Comparison of ENCODE assay signal across 16 cellular contexts in genomic region chr6:31529329-31530150, GRCh38. TPM values are rescaled to one million over a fixed set of nuclear protein-coding genes. Genes with fewer than 3 reads are reported as not detected.
DNase-seq lines count a peak whose midpoint lies in the region; ATAC-seq, FAIRE-seq and TF ChIP-seq lines count a peak whose summit lies in the region.
"Had no signal": no experiment of that assay in that cellular context is flagged by ENCODE, and none has a peak within 500 bp of the region (broad histone marks: within the 10 kb centered on the region; RNA-seq: fewer than 3 reads in every experiment).

No MANE protein-coding gene starts in this region.

- peaks cover 31% of the 10 kb centered on the region for H4K20me1 ChIP-seq in HepG2 (ENCODE audit: insufficient read depth, low read length)

- H3K27me3 Mint-ChIP-seq in Calu3 (ENCODE audit: unreplicated experiment) = no peaks in the 10 kb centered on the region
- H3K27me3 Mint-ChIP-seq in WTC11 (ENCODE audit: low read depth) = no peaks in the 10 kb centered on the region

- peaks cover 24 to 47% of the 10 kb centered on the region in 2 experiments for H3K36me3 ChIP-seq in HepG2 (replicated peaks in 1 of 2; ENCODE audit: control insufficient read depth in 1 of 2, insufficient read depth in 2 of 2, low read length in 2 of 2)

- no peaks in the 10 kb centered on the region for H3K79me2 ChIP-seq in HepG2 (ENCODE audit: insufficient read depth, low read length)

- BruUV-seq in Calu3 (replicated peaks; lab: Mats Ljungman, UMichigan) = no TSS peak
- no TSS peak for BruUV-seq in HepG2 (replicated peaks; lab: Mats Ljungman, UMichigan)

- H3K9ac ChIP-seq in HepG2 (ENCODE audit: insufficient read depth, low read depth, low read length) = peak overlapping the region; percentile 21; the same call in 1 of the 2 replicates

- no peak for TF ChIP-seq CTCF in Calu3 (IDR thresholded peaks at IDR 0.05; ENCODE audit: unreplicated experiment)
- no peak for TF ChIP-seq CTCF in WTC11 (IDR thresholded peaks at IDR 0.05)
- TF ChIP-seq CTCF in HepG2 (CRISPR knock-in tag; IDR thresholded peaks at IDR 0.05) = 0 out of 2 replicates have a peak, but pooled peaks have one; percentile 21

- TF ChIP-seq EP300 in HepG2 (IDR thresholded peaks at IDR 0.05; ENCODE audit: low read depth in 2 of 2, low read length in 2 of 2) (no peak; a peak in 2 of 4 replicates), HepG2 (CRISPR knock-in tag; IDR thresholded peaks at IDR 0.05; ENCODE audit: borderline replicate concordance) (no peak)

- H3K36me3 Mint-ChIP-seq in Calu3 (ENCODE audit: insufficient read depth, unreplicated experiment) (peaks cover 65% of the 10 kb centered on the region), WTC11 (peaks cover 49% of the 10 kb centered on the region)

- FAIRE-seq in HepG2 (lab: Jason Lieb, UNC) = peak; percentile 75
- FAIRE-seq: D721Med, GM12892 had no signal

- H3K4me3 Mint-ChIP-seq in Calu3 (ENCODE audit: low read depth, unreplicated experiment) = no peak overlapping the region
- H3K4me3 Mint-ChIP-seq in WTC11 = no peak overlapping the region

- H3K4me1 Mint-ChIP-seq in Calu3 (ENCODE audit: low read depth, unreplicated experiment) (peaks cover 32% of the 10 kb centered on the region), WTC11 (peaks cover 36% of the 10 kb centered on the region)

- H3K9me3 Mint-ChIP-seq in Calu3 (ENCODE audit: low read depth, unreplicated experiment) (no peaks in the 10 kb centered on the region), WTC11 (no peaks in the 10 kb centered on the region)

- TF ChIP-seq RAD21 in HepG2 (CRISPR knock-in tag; IDR thresholded peaks at IDR 0.05) = no peak

- 38% methylated on average over 12 of the region's 12 CpGs for WGBS in HepG2 (ENCODE audit: low lambda C conversion rate)

- CTCF ChIA-PET in Calu3 (lab: Charles Lee) = interaction anchor here (0.6 to 1.8 kb wide), 2 partner anchors 9 to 12 kb away, joined by 3 to 11 read pairs; partner anchors contain the start of gene DDX39B
- CTCF ChIA-PET in WTC11 (lab: Charles Lee) = interaction anchor here (0.9 to 1.9 kb wide), 7 partner anchors 17 to 87 kb away, joined by 3 to 10 read pairs (median 3); partner anchors contain the start of genes ATP6V1G2 and MICB
- CTCF ChIA-PET in HepG2 (lab: Yijun Ruan, JAX; ENCODE audit: low intra/inter-chr PET ratio, low total read pairs) = no interaction called here

- peak; percentile 31 for ATAC-seq in WTC11
- ATAC-seq in HepG2 = peak; percentile 71
- no peak for ATAC-seq in HG03097 (IDR thresholded peaks at IDR 0.05; ENCODE audit: low FRiP score, unreplicated experiment)
- ATAC-seq in HG02885 (IDR thresholded peaks at IDR 0.05; ENCODE audit: poor library complexity, unreplicated experiment) = no peak
- no peak for ATAC-seq in HG03432 (IDR thresholded peaks at IDR 0.05; ENCODE audit: unreplicated experiment)

- H3K9me3 ChIP-seq in HepG2 (ENCODE audit: low read length) = no peaks in the 10 kb centered on the region
- H3K9me3 ChIP-seq: heart right ventricle, suprapubic skin had no signal

- POLR2A ChIA-PET in WTC11 (lab: Charles Lee) = interaction anchor here (0.9 to 2.2 kb wide), 5 partner anchors 12 to 35 kb away, joined by 3 to 17 read pairs (median 9); partner anchors contain the start of genes ATP6V1G2, DDX39B, MICB and NFKBIL1
- POLR2A ChIA-PET in HepG2 (lab: Yijun Ruan, JAX) = interaction anchor here (0.7 to 8.3 kb wide), 7 partner anchors 11 to 130 kb away, joined by 3 to 123 read pairs (median 3); partner anchors contain the start of genes DDX39B, LTB and MICB

- TF ChIP-seq POLR2A in HepG2 (IDR thresholded peaks at IDR 0.05; ENCODE audit: insufficient read depth in 1 of 2, low read depth in 2 of 2, low read length in 2 of 2) = peak in 1 of 2 experiments; percentile 61; a peak in 1 of 4 replicates

- DNase-seq in Calu3 (no peak), H4 (ENCODE audit: low spot score) (peak; percentile 20), WTC11 (ENCODE audit: low spot score) (no peak), HepG2 (ENCODE audit: low spot score) (peak; percentile 79), NCI-H2029 (lab: John Stamatoyannopoulos, UW) (no peak)
- DNase-seq: amniotic stem cell, heart right ventricle, NCI-H510A had no signal

- H3K27ac ChIP-seq in HepG2 (ENCODE audit: extremely low read length, insufficient read depth, low read length) = peak overlapping the region; percentile 68
- H3K27ac ChIP-seq: heart right ventricle, suprapubic skin had no signal

- in situ Hi-C loops in HepG2 (cut with HindIII; ENCODE audit: extremely low pct_ligation_motif_present, low pct_unique_long_range_greater_than_20kb) = loop anchor here (5.0 kb wide), 1 partner anchor 37 kb away; no protein-coding TSS in a partner anchor

- peak overlapping the region in 1 of 3 experiments; percentile 14; a peak in 1 of 6 replicates for H3K4me3 ChIP-seq in HepG2 (replicated peaks in 1 of 3; ENCODE audit: insufficient read depth in 1 of 3, low read depth in 2 of 3, low read length in 3 of 3)
- H3K4me3 ChIP-seq: heart right ventricle, suprapubic skin had no signal

- H2AFZ ChIP-seq in HepG2 (ENCODE audit: low read length) = no peak overlapping the region

- H3K4me2 ChIP-seq in HepG2 (ENCODE audit: low read depth, low read length) = peak overlapping the region; percentile 56

- H3K4me1 ChIP-seq in HepG2 (ENCODE audit: insufficient read depth, low read length) = peaks cover 82% of the 10 kb centered on the region
- H3K4me1 ChIP-seq: suprapubic skin had no signal

- no peaks in the 10 kb centered on the region for H3K27me3 ChIP-seq in HepG2 (ENCODE audit: control insufficient read depth in 1 of 2, insufficient read depth in 2 of 2, low read length in 2 of 2)
- H3K27me3 ChIP-seq: heart right ventricle, suprapubic skin had no signal

- intact Hi-C loops in Calu3 (cut with micrococcal nuclease; ENCODE audit: unreplicated experiment) (no loop called here), HepG2 (cut with micrococcal nuclease; ENCODE audit: unreplicated experiment) (loop anchor here (2.0 kb wide), 1 partner anchor 33 kb away; no protein-coding TSS in a partner anchor)

- H3K27ac Mint-ChIP-seq in Calu3 (ENCODE audit: unreplicated experiment) = peak overlapping the region; percentile 22
- H3K27ac Mint-ChIP-seq in WTC11 = peak overlapping the region; percentile 65; the same call in 1 of the 2 replicates

RNA-seq across cellular contexts. Expression of gene MCCD1, which starts 0.8 kb away (rescaled TPM):
- total RNA-seq in Calu3 (2022) (not detected in 2 replicates), WTC11 (2021) (not detected in 3 replicates), HepG2 (2016; rRNA removed; fragmentation: Illumina TruSeq; extraction: Trizol) (0.15 and 0.36 TPM in 2 replicates)
- total RNA-seq in H4 (2014; rRNA removed; shearing (Covaris generic)) = not detected in 2 replicates
- total RNA-seq in HepG2 (2016; cell fraction: cytosol; rRNA removed; fragmentation: Illumina TruSeq; extraction: Trizol; ENCODE audit: low read depth) = 0.26 TPM in 1 of 2 replicates, not detected in the other
- 0.19 TPM in 1 of 2 replicates, not detected in the other for total RNA-seq in HepG2 (2016; cell fraction: insoluble cytoplasmic fraction; rRNA removed; fragmentation: Illumina TruSeq; extraction: Trizol)
- total RNA-seq in HepG2 (2016; cell fraction: membrane; rRNA removed; fragmentation: Illumina TruSeq; extraction: Trizol) = 0.19 and 0.38 TPM in 2 replicates
- total RNA-seq in HepG2 (2016; cell fraction: nucleus; rRNA removed; fragmentation: Illumina TruSeq; extraction: Trizol) = 0.43 TPM in 1 of 2 replicates, not detected in the other
- 0.09 TPM in 1 of 2 replicates, not detected in the other for polyA plus RNA-seq in HepG2 (2011; rRNA removed)
- 0.06 and 0.09 TPM in 2 replicates for polyA plus RNA-seq in HepG2 (2011; cell fraction: cytosol; rRNA removed)
- not detected in 2 replicates for polyA plus RNA-seq in HepG2 (2011; cell fraction: nucleus; rRNA removed)
- 0.25 and 0.28 TPM in 2 replicates for polyA plus RNA-seq in HepG2 (2012)
- 0.18 and 0.33 TPM in 2 replicates for polyA plus RNA-seq in HepG2 (2016; cell fraction: cytosol; fragmentation: Illumina TruSeq; extraction: Trizol; ENCODE audit: low read depth)
- 0.26 TPM in 1 of 2 replicates, not detected in the other for polyA plus RNA-seq in HepG2 (2016; cell fraction: insoluble cytoplasmic fraction; fragmentation: Illumina TruSeq; extraction: Trizol; ENCODE audit: low read depth)
- polyA plus RNA-seq in HepG2 (2016; cell fraction: membrane; fragmentation: Illumina TruSeq; extraction: Trizol; ENCODE audit: low read depth) = 0.21 and 0.24 TPM in 2 replicates
- 0.53 and 0.71 TPM in 2 replicates for polyA plus RNA-seq in HepG2 (2016; cell fraction: nucleus; fragmentation: Illumina TruSeq; extraction: Trizol; ENCODE audit: insufficient read depth, low read depth)
- 0.48 TPM in 1 of 2 replicates, not detected in the other for polyA minus RNA-seq in HepG2 (2011; rRNA and poly(A)+ RNA removed; ENCODE audit: low replicate concordance)
- not detected in 2 replicates for polyA minus RNA-seq in HepG2 (2011; cell fraction: cytosol; rRNA and poly(A)+ RNA removed)
- polyA minus RNA-seq in HepG2 (2011; cell fraction: nucleus; rRNA and poly(A)+ RNA removed) = not detected in 2 replicates
- total RNA-seq: heart right ventricle, lung microvascular endothelial cell, pulmonary artery endothelial cell, suprapubic skin had no signal
- polyA plus RNA-seq: heart right ventricle had no signal

RNA-seq across cellular contexts. Expression of gene DDX39B, which starts 12.3 kb away (rescaled TPM):
- total RNA-seq in Calu3 (2022) = 631 and 646 TPM in 2 replicates
- total RNA-seq in H4 (2014; rRNA removed; shearing (Covaris generic)) = 580 and 595 TPM in 2 replicates
- 704 to 738 TPM (median 712 TPM) in 3 replicates for total RNA-seq in WTC11 (2021)
- 570 and 737 TPM in 2 replicates for total RNA-seq in HepG2 (2016; rRNA removed; fragmentation: Illumina TruSeq; extraction: Trizol)
- 100 and 118 TPM in 2 replicates for total RNA-seq in HepG2 (2016; cell fraction: cytosol; rRNA removed; fragmentation: Illumina TruSeq; extraction: Trizol; ENCODE audit: low read depth)
- total RNA-seq in HepG2 (2016; cell fraction: insoluble cytoplasmic fraction; rRNA removed; fragmentation: Illumina TruSeq; extraction: Trizol) = 551 and 741 TPM in 2 replicates
- total RNA-seq in HepG2 (2016; cell fraction: membrane; rRNA removed; fragmentation: Illumina TruSeq; extraction: Trizol) = 185 and 202 TPM in 2 replicates
- 358 and 385 TPM in 2 replicates for total RNA-seq in HepG2 (2016; cell fraction: nucleus; rRNA removed; fragmentation: Illumina TruSeq; extraction: Trizol)
- polyA plus RNA-seq in HepG2 (2011; rRNA removed) = 650 and 678 TPM in 2 replicates
- polyA plus RNA-seq in HepG2 (2011; cell fraction: cytosol; rRNA removed) = 412 and 551 TPM in 2 replicates
- 1,695 and 1,727 TPM in 2 replicates for polyA plus RNA-seq in HepG2 (2011; cell fraction: nucleus; rRNA removed)
- 442 and 447 TPM in 2 replicates for polyA plus RNA-seq in HepG2 (2012)
- polyA plus RNA-seq in HepG2 (2016; cell fraction: cytosol; fragmentation: Illumina TruSeq; extraction: Trizol; ENCODE audit: low read depth) = 114 and 121 TPM in 2 replicates
- polyA plus RNA-seq in HepG2 (2016; cell fraction: insoluble cytoplasmic fraction; fragmentation: Illumina TruSeq; extraction: Trizol; ENCODE audit: low read depth) = 480 and 493 TPM in 2 replicates
- 169 and 185 TPM in 2 replicates for polyA plus RNA-seq in HepG2 (2016; cell fraction: membrane; fragmentation: Illumina TruSeq; extraction: Trizol; ENCODE audit: low read depth)
- 1,220 and 1,229 TPM in 2 replicates for polyA plus RNA-seq in HepG2 (2016; cell fraction: nucleus; fragmentation: Illumina TruSeq; extraction: Trizol; ENCODE audit: insufficient read depth, low read depth)
- polyA minus RNA-seq in HepG2 (2011; rRNA and poly(A)+ RNA removed; ENCODE audit: low replicate concordance) = 1,218 and 1,293 TPM in 2 replicates
- polyA minus RNA-seq in HepG2 (2011; cell fraction: cytosol; rRNA and poly(A)+ RNA removed) = 205 and 230 TPM in 2 replicates
- 632 and 651 TPM in 2 replicates for polyA minus RNA-seq in HepG2 (2011; cell fraction: nucleus; rRNA and poly(A)+ RNA removed)

RNA-seq across cellular contexts. Expression of gene ATP6V1G2, which starts 16.9 kb away (rescaled TPM):
- total RNA-seq in Calu3 (2022) (1.0 and 1.5 TPM in 2 replicates), WTC11 (2021) (2.7 to 4.1 TPM (median 4.0 TPM) in 3 replicates), HepG2 (2016; rRNA removed; fragmentation: Illumina TruSeq; extraction: Trizol) (0.27 TPM in 1 of 2 replicates, not detected in the other)
- total RNA-seq in H4 (2014; rRNA removed; shearing (Covaris generic)) = 0.60 TPM in 1 of 2 replicates, not detected in the other
- not detected in 2 replicates for total RNA-seq in HepG2 (2016; cell fraction: cytosol; rRNA removed; fragmentation: Illumina TruSeq; extraction: Trizol; ENCODE audit: low read depth)
- 0.25 and 0.35 TPM in 2 replicates for total RNA-seq in HepG2 (2016; cell fraction: insoluble cytoplasmic fraction; rRNA removed; fragmentation: Illumina TruSeq; extraction: Trizol)
- total RNA-seq in HepG2 (2016; cell fraction: membrane; rRNA removed; fragmentation: Illumina TruSeq; extraction: Trizol) = 0.15 TPM in 1 of 2 replicates, not detected in the other
- 0.50 TPM in 1 of 2 replicates, not detected in the other for total RNA-seq in HepG2 (2016; cell fraction: nucleus; rRNA removed; fragmentation: Illumina TruSeq; extraction: Trizol)
- polyA plus RNA-seq in HepG2 (2011; rRNA removed) = 0.83 and 1.2 TPM in 2 replicates
- polyA plus RNA-seq in HepG2 (2011; cell fraction: cytosol; rRNA removed) = 0.35 and 0.47 TPM in 2 replicates
- 1.1 and 2.1 TPM in 2 replicates for polyA plus RNA-seq in HepG2 (2011; cell fraction: nucleus; rRNA removed)
- polyA plus RNA-seq in HepG2 (2012) = 0.87 and 1.0 TPM in 2 replicates
- 0.10 and 0.18 TPM in 2 replicates for polyA plus RNA-seq in HepG2 (2016; cell fraction: cytosol; fragmentation: Illumina TruSeq; extraction: Trizol; ENCODE audit: low read depth)
- polyA plus RNA-seq in HepG2 (2016; cell fraction: insoluble cytoplasmic fraction; fragmentation: Illumina TruSeq; extraction: Trizol; ENCODE audit: low read depth) = 0.52 and 0.60 TPM in 2 replicates
- polyA plus RNA-seq in HepG2 (2016; cell fraction: membrane; fragmentation: Illumina TruSeq; extraction: Trizol; ENCODE audit: low read depth) = 0.19 and 0.40 TPM in 2 replicates
- polyA plus RNA-seq in HepG2 (2016; cell fraction: nucleus; fragmentation: Illumina TruSeq; extraction: Trizol; ENCODE audit: insufficient read depth, low read depth) = 0.81 and 0.89 TPM in 2 replicates
- 0.19 TPM in 1 of 2 replicates, not detected in the other for polyA minus RNA-seq in HepG2 (2011; rRNA and poly(A)+ RNA removed; ENCODE audit: low replicate concordance)
- polyA minus RNA-seq in HepG2 (2011; cell fraction: cytosol; rRNA and poly(A)+ RNA removed) = not detected in 2 replicates
- 0.52 and 1.2 TPM in 2 replicates for polyA minus RNA-seq in HepG2 (2011; cell fraction: nucleus; rRNA and poly(A)+ RNA removed)

RNA-seq across cellular contexts. Expression of gene NFKBIL1, which starts 17.9 kb away (rescaled TPM):
- 33.5 and 34.0 TPM in 2 replicates for total RNA-seq in Calu3 (2022)
- 12.9 and 13.6 TPM in 2 replicates for total RNA-seq in H4 (2014; rRNA removed; shearing (Covaris generic))
- total RNA-seq in WTC11 (2021) = 14.9 to 19.5 TPM (median 17.1 TPM) in 3 replicates
- 13.9 and 19.5 TPM in 2 replicates for total RNA-seq in HepG2 (2016; rRNA removed; fragmentation: Illumina TruSeq; extraction: Trizol)
- total RNA-seq in HepG2 (2016; cell fraction: cytosol; rRNA removed; fragmentation: Illumina TruSeq; extraction: Trizol; ENCODE audit: low read depth) = 18.2 and 19.6 TPM in 2 replicates
- 16.9 and 19.7 TPM in 2 replicates for total RNA-seq in HepG2 (2016; cell fraction: insoluble cytoplasmic fraction; rRNA removed; fragmentation: Illumina TruSeq; extraction: Trizol)
- 24.8 and 27.5 TPM in 2 replicates for total RNA-seq in HepG2 (2016; cell fraction: membrane; rRNA removed; fragmentation: Illumina TruSeq; extraction: Trizol)
- total RNA-seq in HepG2 (2016; cell fraction: nucleus; rRNA removed; fragmentation: Illumina TruSeq; extraction: Trizol) = 11.6 and 12.4 TPM in 2 replicates
- 9.7 and 13.7 TPM in 2 replicates for polyA plus RNA-seq in HepG2 (2011; rRNA removed)
- polyA plus RNA-seq in HepG2 (2011; cell fraction: cytosol; rRNA removed) = 13.1 and 20.6 TPM in 2 replicates
- polyA plus RNA-seq in HepG2 (2011; cell fraction: nucleus; rRNA removed) = 18.8 and 23.1 TPM in 2 replicates
- polyA plus RNA-seq in HepG2 (2012) = 11.6 and 15.0 TPM in 2 replicates
- polyA plus RNA-seq in HepG2 (2016; cell fraction: cytosol; fragmentation: Illumina TruSeq; extraction: Trizol; ENCODE audit: low read depth) = 19.6 and 20.1 TPM in 2 replicates
- polyA plus RNA-seq in HepG2 (2016; cell fraction: insoluble cytoplasmic fraction; fragmentation: Illumina TruSeq; extraction: Trizol; ENCODE audit: low read depth) = 16.2 and 18.3 TPM in 2 replicates
- 21.4 and 23.3 TPM in 2 replicates for polyA plus RNA-seq in HepG2 (2016; cell fraction: membrane; fragmentation: Illumina TruSeq; extraction: Trizol; ENCODE audit: low read depth)
- 16.4 and 17.5 TPM in 2 replicates for polyA plus RNA-seq in HepG2 (2016; cell fraction: nucleus; fragmentation: Illumina TruSeq; extraction: Trizol; ENCODE audit: insufficient read depth, low read depth)
- polyA minus RNA-seq in HepG2 (2011; rRNA and poly(A)+ RNA removed; ENCODE audit: low replicate concordance) = 7.5 and 37.6 TPM in 2 replicates
- 9.1 and 9.4 TPM in 2 replicates for polyA minus RNA-seq in HepG2 (2011; cell fraction: cytosol; rRNA and poly(A)+ RNA removed)
- 8.3 and 8.9 TPM in 2 replicates for polyA minus RNA-seq in HepG2 (2011; cell fraction: nucleus; rRNA and poly(A)+ RNA removed)

RNA-seq across cellular contexts. Expression of gene MICB, which starts 31.6 kb away (rescaled TPM):
- total RNA-seq in Calu3 (2022) (59.3 and 64.3 TPM in 2 replicates), WTC11 (2021) (26.9 to 37.0 TPM (median 27.0 TPM) in 3 replicates), HepG2 (2016; rRNA removed; fragmentation: Illumina TruSeq; extraction: Trizol) (9.0 and 12.5 TPM in 2 replicates)
- total RNA-seq in H4 (2014; rRNA removed; shearing (Covaris generic)) = 12.2 and 14.5 TPM in 2 replicates
- total RNA-seq in HepG2 (2016; cell fraction: cytosol; rRNA removed; fragmentation: Illumina TruSeq; extraction: Trizol; ENCODE audit: low read depth) = 2.6 and 3.2 TPM in 2 replicates
- 9.5 and 13.1 TPM in 2 replicates for total RNA-seq in HepG2 (2016; cell fraction: insoluble cytoplasmic fraction; rRNA removed; fragmentation: Illumina TruSeq; extraction: Trizol)
- total RNA-seq in HepG2 (2016; cell fraction: membrane; rRNA removed; fragmentation: Illumina TruSeq; extraction: Trizol) = 6.9 TPM in 2 replicates
- 11.1 and 13.6 TPM in 2 replicates for total RNA-seq in HepG2 (2016; cell fraction: nucleus; rRNA removed; fragmentation: Illumina TruSeq; extraction: Trizol)
- polyA plus RNA-seq in HepG2 (2011; rRNA removed) = 12.8 and 15.4 TPM in 2 replicates
- 12.4 and 15.7 TPM in 2 replicates for polyA plus RNA-seq in HepG2 (2011; cell fraction: cytosol; rRNA removed)
- polyA plus RNA-seq in HepG2 (2011; cell fraction: nucleus; rRNA removed) = 5.2 and 6.2 TPM in 2 replicates
- 7.7 and 11.6 TPM in 2 replicates for polyA plus RNA-seq in HepG2 (2012)
- 2.0 and 2.2 TPM in 2 replicates for polyA plus RNA-seq in HepG2 (2016; cell fraction: cytosol; fragmentation: Illumina TruSeq; extraction: Trizol; ENCODE audit: low read depth)
- 9.0 and 9.7 TPM in 2 replicates for polyA plus RNA-seq in HepG2 (2016; cell fraction: insoluble cytoplasmic fraction; fragmentation: Illumina TruSeq; extraction: Trizol; ENCODE audit: low read depth)
- 4.3 and 4.8 TPM in 2 replicates for polyA plus RNA-seq in HepG2 (2016; cell fraction: membrane; fragmentation: Illumina TruSeq; extraction: Trizol; ENCODE audit: low read depth)
- 18.1 and 19.7 TPM in 2 replicates for polyA plus RNA-seq in HepG2 (2016; cell fraction: nucleus; fragmentation: Illumina TruSeq; extraction: Trizol; ENCODE audit: insufficient read depth, low read depth)
- 21.6 and 48.3 TPM in 2 replicates for polyA minus RNA-seq in HepG2 (2011; rRNA and poly(A)+ RNA removed; ENCODE audit: low replicate concordance)
- 9.7 and 10.3 TPM in 2 replicates for polyA minus RNA-seq in HepG2 (2011; cell fraction: cytosol; rRNA and poly(A)+ RNA removed)
- polyA minus RNA-seq in HepG2 (2011; cell fraction: nucleus; rRNA and poly(A)+ RNA removed) = 4.5 and 4.6 TPM in 2 replicates

Comparison
In these comparisons a context has a peak if more than half of its experiments do, and no peak if none do; other contexts are left out.
1. DNase-seq: peak in H4 (single experiment) and HepG2 (single experiment); none in Calu3 (single experiment), WTC11 (single experiment) and NCI-H2029 (single experiment).
2. ATAC-seq: peak in WTC11 (single experiment) and HepG2 (single experiment); none in HG03097 (single experiment), HG02885 (single experiment) and HG03432 (single experiment).